16 cellular contexts compared by ENCODE assay signal in genomic region chr6:123804771-123805540, GRCh38. TPM values are rescaled to one million over a fixed set of nuclear protein-coding genes. Genes with fewer than 3 reads are reported as not detected.
DNase-seq lines count a peak whose midpoint lies in the region; ATAC-seq and TF ChIP-seq lines count a peak whose summit lies in the region.
"Had no signal": no experiment of that assay in that cellular context is flagged by ENCODE, and none has a peak within 500 bp of the region (broad histone marks: within the 10 kb centered on the region; RNA-seq: fewer than 3 reads in every experiment).

No MANE protein-coding gene starts in this region.

- peaks cover 13% of the 10 kb centered on the region for H3K4me1 Mint-ChIP-seq in activated naive CD8-positive, alpha-beta T cell (ENCODE audit: low read depth)
- H3K4me1 Mint-ChIP-seq in activated naive CD8-positive, alpha-beta T cell treated with anti-CD3 and anti-CD28 coated beads, Interleukin-2, amount 50 U/mL, for 24 hours = peaks cover 6% of the 10 kb centered on the region

- no peak overlapping the region for H3K4me3 ChIP-seq in right lobe of liver

- WGBS in right lobe of liver (ENCODE audit: insufficient coverage, low coverage, low lambda C conversion rate, missing lambda C conversion rate) = 42% methylated on average over 5 of the region's 5 CpGs

- H3K4me3 Mint-ChIP-seq in activated naive CD8-positive, alpha-beta T cell = peak overlapping the region; percentile 77
- H3K4me3 Mint-ChIP-seq in activated naive CD8-positive, alpha-beta T cell treated with anti-CD3 and anti-CD28 coated beads, Interleukin-2, amount 50 U/mL, for 24 hours = no peak overlapping the region

- intact Hi-C loops in right lobe of liver (cut with DNase I) = no loop called here

- ATAC-seq in activated naive CD8-positive, alpha-beta T cell treated with anti-CD3 and anti-CD28 coated beads, Interleukin-2, amount 50 U/mL, for 24 hours = no peak
- ATAC-seq in HG02763 (IDR thresholded peaks at IDR 0.05; ENCODE audit: unreplicated experiment) = no peak
- no peak for ATAC-seq in right lobe of liver
- no peak for ATAC-seq in GM21717 (IDR thresholded peaks at IDR 0.05; ENCODE audit: unreplicated experiment)
- ATAC-seq: pancreas had no signal

- TF ChIP-seq POLR2A in right lobe of liver (IDR thresholded peaks at IDR 0.05) = no peak

- H3K27ac ChIP-seq in substantia nigra (ENCODE audit: low read depth, low read length, poor library complexity, severe bottlenecking) (peak overlapping the region; percentile 39), right lobe of liver (no peak overlapping the region)
- H3K27ac ChIP-seq: pancreas, Peyer's patch, upper lobe of left lung had no signal

- H3K27ac Mint-ChIP-seq in activated naive CD8-positive, alpha-beta T cell = no peak overlapping the region
- no peak overlapping the region for H3K27ac Mint-ChIP-seq in activated naive CD8-positive, alpha-beta T cell treated with anti-CD3 and anti-CD28 coated beads, Interleukin-2, amount 50 U/mL, for 24 hours
- H3K27ac Mint-ChIP-seq: dendritic cell treated with granulocyte-macrophage colony-stimulating factor and Interleukin-4, amounts not matched to agents 40 ng/mL and 50 ng/mL, for 4 days had no signal

- H3K36me3 ChIP-seq in right lobe of liver = no peaks in the 10 kb centered on the region
- H3K36me3 ChIP-seq: pancreas, Peyer's patch, upper lobe of left lung had no signal

- H3K9me3 Mint-ChIP-seq in activated naive CD8-positive, alpha-beta T cell (ENCODE audit: low read depth) = no peaks in the 10 kb centered on the region
- H3K9me3 Mint-ChIP-seq in activated naive CD8-positive, alpha-beta T cell treated with anti-CD3 and anti-CD28 coated beads, Interleukin-2, amount 50 U/mL, for 24 hours = no peaks in the 10 kb centered on the region
- H3K9me3 Mint-ChIP-seq: dendritic cell treated with granulocyte-macrophage colony-stimulating factor and Interleukin-4, amounts not matched to agents 40 ng/mL and 50 ng/mL, for 4 days had no signal

- DNase-seq in activated naive CD8-positive, alpha-beta T cell treated with anti-CD3 and anti-CD28 coated beads, Interleukin-2, amount 50 U/mL, for 24 hours = no peak
- DNase-seq in NCI-H774 (lab: John Stamatoyannopoulos, UW) (peak; percentile 48), inferior parietal cortex (ENCODE audit: extremely low spot score) (peak; percentile 67), substantia nigra (lab: John Stamatoyannopoulos, UW) (no peak), right lobe of liver (no peak)
- DNase-seq: activated CD4-positive, CD25-positive, alpha-beta regulatory T cell; DND-41; Karpas-422; mammary epithelial cell; pancreas; Peyer's patch; upper lobe of left lung had no signal

- H3K27me3 ChIP-seq in right lobe of liver = no peaks in the 10 kb centered on the region

- H3K27me3 Mint-ChIP-seq in activated naive CD8-positive, alpha-beta T cell = peaks cover 30% of the 10 kb centered on the region
- H3K27me3 Mint-ChIP-seq in activated naive CD8-positive, alpha-beta T cell treated with anti-CD3 and anti-CD28 coated beads, Interleukin-2, amount 50 U/mL, for 24 hours = peaks cover 37% of the 10 kb centered on the region

- peaks cover 0 to 11% (median 0%) of the 10 kb centered on the region in 4 donors for H3K4me1 ChIP-seq in right lobe of liver
- H3K4me1 ChIP-seq: pancreas had no signal

- no peaks in the 10 kb centered on the region for H3K9me3 ChIP-seq in right lobe of liver
- H3K9me3 ChIP-seq: pancreas, Peyer's patch, upper lobe of left lung had no signal

- no peak for TF ChIP-seq CTCF in right lobe of liver (IDR thresholded peaks at IDR 0.05)

- no peaks in the 10 kb centered on the region for H3K36me3 Mint-ChIP-seq in activated naive CD8-positive, alpha-beta T cell
- no peaks in the 10 kb centered on the region for H3K36me3 Mint-ChIP-seq in activated naive CD8-positive, alpha-beta T cell treated with anti-CD3 and anti-CD28 coated beads, Interleukin-2, amount 50 U/mL, for 24 hours (ENCODE audit: low read depth)

RNA-seq across cellular contexts. Expression of gene NKAIN2, which starts 1.3 kb away (rescaled TPM):
- under 1 TPM in 2 of 6 experiments, not detected in 4; 0.16 to 0.28 TPM for total RNA-seq in right lobe of liver
- total RNA-seq: Peyer's patch had no signal

Comparison
In these comparisons a context has a peak if more than half of its experiments do, and no peak if none do; other contexts are left out.
1. DNase-seq: peak in NCI-H774 (single experiment) and inferior parietal cortex (single experiment); none in activated naive CD8-positive, alpha-beta T cell treated with anti-CD3 and anti-CD28 coated beads, Interleukin-2, amount 50 U/mL, for 24 hours (single experiment), substantia nigra (0 of 49) and right lobe of liver (0 of 3).